In the genomic region with DNA sequence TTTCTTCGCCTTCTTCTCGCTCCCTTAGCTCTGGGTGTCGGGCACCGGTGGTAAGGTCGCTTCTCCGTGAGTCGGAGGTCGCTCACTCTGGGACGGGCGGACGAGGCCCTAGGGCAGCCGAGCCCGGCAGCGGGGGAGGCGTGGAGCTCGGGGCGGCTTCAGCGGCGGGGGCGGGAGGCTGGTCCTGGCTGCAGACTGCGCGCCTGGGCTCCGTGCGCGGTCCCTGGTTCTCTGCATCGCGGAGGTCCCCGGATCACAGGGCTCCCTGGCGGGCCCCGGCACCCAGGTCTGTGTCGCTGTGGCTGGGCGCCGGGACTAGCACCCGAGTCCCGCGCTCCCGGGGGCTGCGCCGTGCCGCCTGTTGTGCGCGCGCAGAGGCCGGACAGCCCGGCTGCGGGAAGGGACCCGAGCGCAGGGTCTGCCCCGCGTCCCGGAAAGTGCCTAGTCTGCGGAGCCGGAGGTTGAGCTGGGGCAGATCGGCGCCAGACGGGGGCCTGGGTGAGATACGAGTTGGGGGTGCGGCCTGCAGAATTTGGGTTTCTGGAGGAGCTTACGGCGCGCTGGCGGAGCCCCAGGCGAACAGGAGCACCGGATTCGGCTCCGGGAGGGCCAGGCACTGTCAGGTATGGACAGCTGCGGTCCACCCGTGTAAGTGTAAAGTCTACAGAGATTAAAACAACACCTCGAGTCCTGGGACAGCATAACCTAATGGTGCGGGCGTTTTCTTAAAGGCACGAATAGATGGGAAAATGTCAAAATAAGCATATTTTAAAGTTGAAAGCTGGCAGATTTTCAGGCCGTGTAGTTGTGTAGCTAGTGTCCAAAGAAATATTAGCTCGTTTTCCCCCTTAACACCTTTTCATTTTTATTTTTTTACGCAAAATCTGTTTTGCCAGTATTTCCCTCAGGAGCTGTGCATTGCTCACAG, we compare ENCODE assay signal across 8 cellular contexts. TPM values are rescaled to one million over a fixed set of nuclear protein-coding genes. Genes with fewer than 3 reads are reported as not detected.
DNase-seq lines count a peak whose midpoint lies in the region; ATAC-seq and TF ChIP-seq lines count a peak whose summit lies in the region.

No MANE protein-coding gene starts in this region.

- H3K27me3 Mint-ChIP-seq in neural crest cell (ENCODE audit: low read depth) = peaks cover 3% of the 10 kb centered on the region

- H3K9ac ChIP-seq in ES-I3 (ENCODE audit: low read depth, low read length) (peak overlapping the region; percentile 86), HUES64 (ENCODE audit: low read depth, low read length) (peak overlapping the region; percentile 61)

- H3K4me3 Mint-ChIP-seq in neural crest cell = peak overlapping the region; percentile 95

- H3K4me1 ChIP-seq in ES-I3 (ENCODE audit: insufficient read depth, low read length) (peaks cover 16% of the 10 kb centered on the region; the same call in 1 of the 2 replicates), HUES64 (ENCODE audit: insufficient read depth, low read length) (peaks cover 31% of the 10 kb centered on the region), urinary bladder (ENCODE audit: insufficient read depth) (no peaks in the 10 kb centered on the region)

- H3K9me3 ChIP-seq in ES-I3 (ENCODE audit: control insufficient read depth, insufficient read depth, low read length) (no peaks in the 10 kb centered on the region), HUES64 (ENCODE audit: insufficient read depth, low read depth, low read length) (no peaks in the 10 kb centered on the region)

- DNase-seq in activated T-cell treated with anti-CD3 and anti-CD28 coated beads for 4 hours (peak; percentile 2), fibroblast of pulmonary artery (ENCODE audit: low read depth) (no peak), neural crest cell (ENCODE audit: low read depth, low spot score) (no peak), inferior parietal cortex (ENCODE audit: extremely low spot score) (no peak)

- H3K27ac Mint-ChIP-seq in neural crest cell (ENCODE audit: unreplicated experiment) = peak overlapping the region; percentile 87

- no peaks in the 10 kb centered on the region for H3K27me3 ChIP-seq in HUES64 (ENCODE audit: insufficient read depth, low read length)

- TF ChIP-seq CTCF in fibroblast of pulmonary artery (IDR thresholded peaks at IDR 0.05; ENCODE audit: low read length, missing control alignments) (no peak), neural crest cell (conservative IDR thresholded peaks at IDR 0.05) (peak; percentile 51)

- peak; percentile 31 for ATAC-seq in GM21447 (IDR thresholded peaks at IDR 0.05; ENCODE audit: unreplicated experiment)

- H3K36me3 ChIP-seq in ES-I3 (ENCODE audit: insufficient read depth, low read length) (no peaks in the 10 kb centered on the region), HUES64 (ENCODE audit: insufficient read depth, low read length) (no peaks in the 10 kb centered on the region), urinary bladder (ENCODE audit: insufficient read depth) (no peaks in the 10 kb centered on the region)

- peak overlapping the region; percentile 90 for H3K4me3 ChIP-seq in HUES64 (ENCODE audit: low read length)
- H3K4me3 ChIP-seq in fibroblast of pulmonary artery (replicated peaks; ENCODE audit: low read depth, low read length) = peak overlapping the region; percentile 78
- H3K4me3 ChIP-seq in urinary bladder (ENCODE audit: low read depth, low read length) = peak overlapping the region; percentile 84

- H3K9me3 Mint-ChIP-seq in neural crest cell = no peaks in the 10 kb centered on the region

- no peaks in the 10 kb centered on the region for H3K36me3 Mint-ChIP-seq in neural crest cell (ENCODE audit: low read depth)

- under 1% methylated on average over 75 of the region's 75 CpGs for WGBS in HUES64
- WGBS in urinary bladder = under 1% methylated on average over 75 of the region's 75 CpGs

- H3K27ac ChIP-seq in HUES64 (ENCODE audit: low read depth, low read length) (peak overlapping the region; percentile 82), urinary bladder (ENCODE audit: low read depth) (peak overlapping the region; percentile 69)

- peaks cover 43% of the 10 kb centered on the region for H3K4me1 Mint-ChIP-seq in neural crest cell

RNA-seq across cellular contexts. Expression of gene FRMD6, which starts 0.7 kb away (rescaled TPM):
- polyA plus RNA-seq in HUES64 (2013, experiment 1 of 2) = 10.1 TPM
- 10.5 TPM for polyA plus RNA-seq in HUES64 (2013, experiment 2 of 2)
- total RNA-seq in neural crest cell (34.5 and 38.0 TPM in 2 replicates), urinary bladder (133 TPM)
- 34.6 TPM for polyA plus RNA-seq in urinary bladder
